Comparison of ENCODE assay signal across 8 cellular contexts in the genomic region with DNA sequence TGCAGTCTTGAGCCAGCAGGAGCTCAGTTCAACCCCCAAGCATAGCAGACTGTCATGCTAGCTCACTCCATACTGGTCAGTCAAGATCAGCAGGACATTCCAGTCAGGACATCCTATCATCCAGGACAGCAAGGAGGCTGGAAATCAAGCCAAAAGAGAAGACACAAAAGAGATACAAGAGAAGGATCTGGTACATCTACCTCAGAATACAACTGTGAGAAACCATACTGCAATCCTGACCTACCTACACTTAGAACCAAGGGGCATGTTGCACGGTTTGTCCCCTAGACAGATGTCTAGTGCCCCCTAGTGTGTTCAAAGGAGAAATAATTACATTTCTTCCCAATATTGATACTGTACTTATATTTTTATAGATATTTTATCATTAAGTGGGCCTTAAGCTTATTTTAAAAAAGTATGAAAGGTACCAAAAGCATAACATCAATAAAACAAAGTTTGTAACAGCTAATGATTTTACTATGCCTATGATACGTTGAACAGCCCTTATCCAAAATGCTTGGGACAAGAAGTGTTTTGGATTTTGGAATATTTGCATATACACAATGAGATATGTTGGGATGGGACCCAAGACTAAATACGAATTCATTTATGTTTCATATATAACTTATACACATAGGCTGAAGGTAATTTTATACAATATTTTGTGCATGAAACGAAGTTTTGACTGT. TPM values are rescaled to one million over a fixed set of nuclear protein-coding genes. Genes with fewer than 3 reads are reported as not detected.
DNase-seq lines count a peak whose midpoint lies in the region; ATAC-seq and TF ChIP-seq lines count a peak whose summit lies in the region.

No MANE protein-coding gene starts in this region.

- H3K27ac ChIP-seq in SU-DHL-6 (ENCODE audit: low read depth, low read length) (no peak overlapping the region), smooth muscle cell (ENCODE audit: low read depth) (no peak overlapping the region), substantia nigra (ENCODE audit: low read depth, low read length, poor library complexity, severe bottlenecking) (no peak overlapping the region)

- H3K4me2 ChIP-seq in SU-DHL-6 (ENCODE audit: low read depth, low read length, poor library complexity, severe bottlenecking) (no peak overlapping the region), smooth muscle cell (no peak overlapping the region)

- H3K27me3 ChIP-seq in SU-DHL-6 (ENCODE audit: low read length) (no peaks in the 10 kb centered on the region), smooth muscle cell (ENCODE audit: low read depth) (no peaks in the 10 kb centered on the region)

- no peaks in the 10 kb centered on the region for H4K20me1 ChIP-seq in SU-DHL-6 (ENCODE audit: low read depth, low read length)
- H4K20me1 ChIP-seq in smooth muscle cell (ENCODE audit: low read depth), result peaks cover 86% of the 10 kb centered on the region

- DNase-seq in NCI-H1436 (lab: John Stamatoyannopoulos, UW), result peak; percentile 40
- DNase-seq in NCI-H1436 treated with DMSO at 0.1 percent for 48 hours (lab: John Stamatoyannopoulos, UW), result no peak
- DNase-seq in HuH-7 (ENCODE audit: low spot score), result peak; percentile 8
- DNase-seq in germinal center (ENCODE audit: low spot score), result peak; percentile 23
- DNase-seq in smooth muscle cell (lab: John Stamatoyannopoulos, UW; ENCODE audit: unreplicated experiment), result no peak
- DNase-seq in substantia nigra (lab: John Stamatoyannopoulos, UW), result no peak

- H3K79me2 ChIP-seq in SU-DHL-6 (ENCODE audit: insufficient read depth, low read length) (no peaks in the 10 kb centered on the region), smooth muscle cell (ENCODE audit: low read depth) (no peaks in the 10 kb centered on the region)

- no peak for ATAC-seq in GM21526 (IDR thresholded peaks at IDR 0.05; ENCODE audit: low FRiP score, unreplicated experiment)

- no peaks in the 10 kb centered on the region for H3K9me2 ChIP-seq in SU-DHL-6 (replicated peaks; ENCODE audit: insufficient read depth, low read length)

- H3K36me3 ChIP-seq in SU-DHL-6 (ENCODE audit: low read length) (no peaks in the 10 kb centered on the region), smooth muscle cell (ENCODE audit: low read depth) (no peaks in the 10 kb centered on the region)

- H3K9ac ChIP-seq in SU-DHL-6 (ENCODE audit: low read length) (no peak overlapping the region), smooth muscle cell (ENCODE audit: low read depth) (no peak overlapping the region)

- H3F3A ChIP-seq in SU-DHL-6 (ENCODE audit: insufficient read depth) (no peaks in the 10 kb centered on the region), smooth muscle cell (ENCODE audit: low read depth) (no peaks in the 10 kb centered on the region)

- no peaks in the 10 kb centered on the region for H3K4me1 ChIP-seq in smooth muscle cell (ENCODE audit: low read depth)

- H3K9me3 ChIP-seq in SU-DHL-6 (ENCODE audit: insufficient read depth, low read length), result no peaks in the 10 kb centered on the region
- no peaks in the 10 kb centered on the region for H3K9me3 ChIP-seq in smooth muscle cell (replicated peaks; ENCODE audit: low read depth)

- 61% methylated on average over 4 of the region's 4 CpGs for WGBS in smooth muscle cell (ENCODE audit: low lambda C conversion rate)

- peak; percentile 75 for TF ChIP-seq CTCF in SU-DHL-6 (IDR thresholded peaks at IDR 0.05; ENCODE audit: insufficient read depth, low read length, poor library complexity, severe bottlenecking)
- TF ChIP-seq CTCF in smooth muscle cell (IDR thresholded peaks at IDR 0.05; ENCODE audit: borderline replicate concordance, insufficient read depth, poor library complexity, severe bottlenecking), result peak; percentile 70

- H2AFZ ChIP-seq in SU-DHL-6 (ENCODE audit: low read depth, low read length, severe bottlenecking), result no peak overlapping the region
- H2AFZ ChIP-seq in smooth muscle cell (ENCODE audit: low read depth), result no peak overlapping the region

- H3K4me3 ChIP-seq in SU-DHL-6 (ENCODE audit: insufficient read depth, low read length, poor library complexity, severe bottlenecking), result no peak overlapping the region
- H3K4me3 ChIP-seq in smooth muscle cell, result no peak overlapping the region

RNA-seq across cellular contexts. Expression of a gene that starts 26.7 kb away (rescaled TPM):
- 14.9 and 15.7 TPM in 2 replicates for total RNA-seq in smooth muscle cell
- polyA plus RNA-seq in smooth muscle cell, result 7.2 and 10.2 TPM in 2 replicates

Comparison
In these comparisons a context has a peak if more than half of its experiments do, and no peak if none do; other contexts are left out.
1. DNase-seq: peak in NCI-H1436 (single experiment), HuH-7 (single experiment) and germinal center (single experiment); none in NCI-H1436 treated with DMSO at 0.1 percent for 48 hours (single experiment), smooth muscle cell (single experiment) and substantia nigra (0 of 49).